9 cellular contexts compared by ENCODE assay signal in the genomic region with DNA sequence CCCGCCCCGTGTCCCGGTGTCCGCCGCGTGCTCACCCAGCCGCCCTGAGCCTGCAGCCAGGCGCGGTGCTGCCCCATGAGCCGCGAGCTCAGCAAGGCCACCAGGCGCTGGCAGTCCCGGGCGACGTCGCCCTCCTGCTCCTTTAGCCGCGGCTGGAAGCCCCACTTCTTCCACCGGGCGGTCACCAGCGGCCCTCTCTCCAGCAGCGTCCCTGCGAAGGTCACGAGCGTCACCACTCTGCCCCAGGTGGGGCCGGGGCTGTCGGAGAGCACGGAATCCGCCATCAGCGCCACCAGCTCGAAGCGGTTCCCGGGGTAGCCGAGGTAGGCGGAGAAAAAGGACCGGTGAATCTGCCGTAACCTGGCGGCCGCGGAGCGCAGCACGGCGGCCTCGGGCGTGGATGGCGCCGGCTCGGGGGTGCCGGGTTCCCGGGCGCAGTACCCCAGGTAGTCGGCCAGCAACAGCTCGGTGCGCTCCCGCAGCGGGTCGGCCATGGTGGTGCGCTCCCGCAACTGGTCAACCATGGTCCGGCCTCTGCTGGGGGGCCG. TPM values are rescaled to one million over a fixed set of nuclear protein-coding genes. Genes with fewer than 3 reads are reported as not detected.
DNase-seq lines count a peak whose midpoint lies in the region; ATAC-seq and TF ChIP-seq lines count a peak whose summit lies in the region.
"Had no signal": no experiment of that assay in that cellular context is flagged by ENCODE, and none has a peak within 500 bp of the region (broad histone marks: within the 10 kb centered on the region; RNA-seq: fewer than 3 reads in every experiment).

No MANE protein-coding gene starts in this region.

- no peak overlapping the region for H3K27ac Mint-ChIP-seq in MCF 10A (ENCODE audit: low read depth, unreplicated experiment)
- no peak overlapping the region for H3K27ac Mint-ChIP-seq in activated CD8-positive, alpha-beta T cell treated with anti-CD3 and anti-CD28 coated beads, Interleukin-2, amount 10 ng/mL, durations not matched to agents 7 days and 5 days

- H3K36me3 ChIP-seq in breast epithelium (no peaks in the 10 kb centered on the region), esophagus (ENCODE audit: control insufficient read depth in 2 of 2, insufficient read depth in 2 of 2, low read length in 1 of 2) (no peaks in the 10 kb centered on the region), psoas muscle (ENCODE audit: insufficient read depth in 1 of 2, low read depth in 1 of 2) (no peaks in the 10 kb centered on the region), MG63 (no peaks in the 10 kb centered on the region)

- H3K27ac ChIP-seq in breast epithelium (peak overlapping the region in 1 of 2 donors; percentile 46), esophagus (ENCODE audit: low read depth in 2 of 2, low read length in 1 of 2) (peak overlapping the region in 1 of 2 donors; percentile 30), psoas muscle (no peak overlapping the region)
- H3K27ac ChIP-seq: C4-2B had no signal

- POLR2A ChIA-PET in MCF 10A (lab: Yijun Ruan, JAX), result no interaction called here
- POLR2A ChIA-PET in activated CD8-positive, alpha-beta T cell treated with anti-CD3 and anti-CD28 coated beads, Interleukin-2, amount 10 ng/mL, durations not matched to agents 7 days and 5 days (lab: Charles Lee), result no interaction called here

- peaks cover 4% of the 10 kb centered on the region for H3K36me3 Mint-ChIP-seq in MCF 10A (ENCODE audit: insufficient read depth, unreplicated experiment)
- H3K36me3 Mint-ChIP-seq in activated CD8-positive, alpha-beta T cell treated with anti-CD3 and anti-CD28 coated beads, Interleukin-2, amount 10 ng/mL, durations not matched to agents 7 days and 5 days (ENCODE audit: low read depth), result no peaks in the 10 kb centered on the region

- intact Hi-C loops in breast epithelium (cut with DNase I; ENCODE audit: low total_unique reads) (no loop called here), MCF 10A (cut with micrococcal nuclease) (no loop called here), psoas muscle (cut with DNase I) (no loop called here)

- H3K27me3 ChIP-seq in breast epithelium (no peaks in the 10 kb centered on the region), esophagus (ENCODE audit: control insufficient read depth in 1 of 2, insufficient read depth in 2 of 2, low read length in 2 of 2) (no peaks in the 10 kb centered on the region), psoas muscle (ENCODE audit: insufficient read depth in 3 of 3, low read length in 2 of 3) (peaks cover 0 to 34% (median 3%) of the 10 kb centered on the region in 3 donors), MG63 (no peaks in the 10 kb centered on the region; the same call in 1 of the 2 replicates)

- DNase-seq in breast epithelium (ENCODE audit: low spot score in 2 of 2) (peak in 1 of 2 donors; percentile 22), MCF 10A (ENCODE audit: unreplicated experiment) (no peak), psoas muscle (peak in 1 of 2 donors; percentile 23), SW 1271 (lab: John Stamatoyannopoulos, UW) (no peak), MG63 (no peak)
- peak; percentile 54 for DNase-seq in activated CD8-positive, alpha-beta T cell treated with anti-CD3 and anti-CD28 coated beads, Interleukin-2, amount 10 ng/mL, durations not matched to agents 7 days and 5 days

- no peaks in the 10 kb centered on the region for H3K9me3 Mint-ChIP-seq in MCF 10A (ENCODE audit: unreplicated experiment)
- H3K9me3 Mint-ChIP-seq in activated CD8-positive, alpha-beta T cell treated with anti-CD3 and anti-CD28 coated beads, Interleukin-2, amount 10 ng/mL, durations not matched to agents 7 days and 5 days (ENCODE audit: insufficient read depth), result no peaks in the 10 kb centered on the region

- WGBS in esophagus, 2 donors, result 2 to 6% methylated on average over 46 to 61 of the region's 61 CpGs
- 8 to 14% (median 13%) methylated on average over 46 to 61 of the region's 61 CpGs for WGBS in psoas muscle, 3 donors

- ATAC-seq in activated CD8-positive, alpha-beta T cell treated with anti-CD3 and anti-CD28 coated beads, Interleukin-2, amount 10 ng/mL, durations not matched to agents 7 days and 5 days, result peak; percentile 90
- peak; percentile 32 to 63 (median 42) for ATAC-seq in psoas muscle
- ATAC-seq in HG03520 (IDR thresholded peaks at IDR 0.05; ENCODE audit: unreplicated experiment), result no peak

- no peaks in the 10 kb centered on the region for H3K9me3 ChIP-seq in breast epithelium
- no peaks in the 10 kb centered on the region for H3K9me3 ChIP-seq in esophagus (ENCODE audit: control insufficient read depth in 2 of 2, insufficient read depth in 1 of 2, low read depth in 1 of 2, low read length in 1 of 2)
- no peaks in the 10 kb centered on the region for H3K9me3 ChIP-seq in psoas muscle
- no peaks in the 10 kb centered on the region for H3K9me3 ChIP-seq in MG63

- CTCF ChIA-PET in MCF 10A (lab: Yijun Ruan, JAX), result no interaction called here
- CTCF ChIA-PET in activated CD8-positive, alpha-beta T cell treated with anti-CD3 and anti-CD28 coated beads, Interleukin-2, amount 10 ng/mL, durations not matched to agents 7 days and 5 days (lab: Charles Lee), result interaction anchor here (0.6 to 1.5 kb wide), 3 partner anchors 35 to 115 kb away, joined by 3 to 4 read pairs (median 3); no protein-coding TSS in a partner anchor

- no peaks in the 10 kb centered on the region for H3K27me3 Mint-ChIP-seq in MCF 10A (ENCODE audit: insufficient read depth, unreplicated experiment)
- H3K27me3 Mint-ChIP-seq in activated CD8-positive, alpha-beta T cell treated with anti-CD3 and anti-CD28 coated beads, Interleukin-2, amount 10 ng/mL, durations not matched to agents 7 days and 5 days (ENCODE audit: low read depth), result peaks cover 44% of the 10 kb centered on the region

- no peaks in the 10 kb centered on the region for H3K4me1 ChIP-seq in breast epithelium
- H3K4me1 ChIP-seq in esophagus (ENCODE audit: control insufficient read depth in 2 of 2, insufficient read depth in 2 of 2, low read length in 1 of 2), result no peaks in the 10 kb centered on the region
- no peaks in the 10 kb centered on the region for H3K4me1 ChIP-seq in psoas muscle

- TF ChIP-seq CTCF in breast epithelium (IDR thresholded peaks at IDR 0.05) (peak; percentile 27 to 44 (median 38)), MCF 10A (IDR thresholded peaks at IDR 0.05; ENCODE audit: unreplicated experiment) (no peak), psoas muscle (IDR thresholded peaks at IDR 0.05) (no peak)

- no peak overlapping the region for H3K4me3 Mint-ChIP-seq in MCF 10A (ENCODE audit: unreplicated experiment)
- H3K4me3 Mint-ChIP-seq in activated CD8-positive, alpha-beta T cell treated with anti-CD3 and anti-CD28 coated beads, Interleukin-2, amount 10 ng/mL, durations not matched to agents 7 days and 5 days, result peak overlapping the region; percentile 58

- H3K4me1 Mint-ChIP-seq in MCF 10A (ENCODE audit: insufficient read depth, unreplicated experiment), result peaks cover 2% of the 10 kb centered on the region
- peaks cover 11% of the 10 kb centered on the region for H3K4me1 Mint-ChIP-seq in activated CD8-positive, alpha-beta T cell treated with anti-CD3 and anti-CD28 coated beads, Interleukin-2, amount 10 ng/mL, durations not matched to agents 7 days and 5 days (ENCODE audit: low read depth)

- no TSS peak for BruUV-seq in MCF 10A (replicated peaks; lab: Mats Ljungman, UMichigan)

- TF ChIP-seq POLR2A in breast epithelium (IDR thresholded peaks at IDR 0.05), result no peak

- H3K4me3 ChIP-seq in breast epithelium (peak overlapping the region; percentile 18 to 70 (median 51)), esophagus (ENCODE audit: low read depth in 1 of 2, low read length in 2 of 2) (peak overlapping the region; percentile 56 to 57), psoas muscle (peak overlapping the region; percentile 48), MG63 (no peak overlapping the region)

RNA-seq across cellular contexts. Expression of a gene that starts 0.3 kb away (rescaled TPM):
- total RNA-seq in breast epithelium, result 1 to 10 TPM in 1 of 3 donors, under 1 TPM in 2; 0.59 to 2.3 (median 0.64) TPM
- total RNA-seq in MCF 10A (2022), result 0.42 TPM in 1 of 2 replicates, not detected in the other
- total RNA-seq in activated CD8-positive, alpha-beta T cell treated with anti-CD3 and anti-CD28 coated beads, Interleukin-2, amount 10 ng/mL, durations not matched to agents 7 days and 5 days, result under 1 TPM in 1 of 2 experiments, not detected in 1; 0.26 TPM
- polyA plus RNA-seq in esophagus, result 1 to 10 TPM; 5.3 to 6.7 TPM
- total RNA-seq in psoas muscle, result not detected
- polyA plus RNA-seq in psoas muscle, result under 1 TPM in 1 of 3 donors, not detected in 2; 0.04 TPM
- total RNA-seq in MG63 (2014; rRNA removed; shearing (Covaris generic); ENCODE audit: low replicate concordance), result not detected in 2 replicates

Comparison
In these comparisons a context has a peak if more than half of its experiments do, and no peak if none do; other contexts are left out.
1. CTCF ChIP-seq: peak in breast epithelium (3 of 3); none in MCF 10A (single experiment) and psoas muscle (single experiment).